Comparison of ENCODE assay signal across 7 cellular contexts in genomic region chr12:49662998-49663843, GRCh38. TPM values are rescaled to one million over a fixed set of nuclear protein-coding genes. Genes with fewer than 3 reads are reported as not detected.
DNase-seq lines count a peak whose midpoint lies in the region; ATAC-seq lines count a peak whose summit lies in the region.

No MANE protein-coding gene starts in this region.

- peak; percentile 89 for DNase-seq in RPMI7951 (ENCODE audit: low read depth)
- peak; percentile 47 for DNase-seq in activated T-helper 9 cell treated with anti-CD3 and anti-CD28 coated beads, Interleukin-2, amount 50 U/mL, for 16 hours (ENCODE audit: low read depth)
- DNase-seq in head of caudate nucleus, result peak in 27 of 42 donors; percentile 21 to 64 (median 41)
- peak; percentile 79 for DNase-seq in sciatic nerve (ENCODE audit: low spot score)
- peak; percentile 81 to 89 for DNase-seq in aorta

- intact Hi-C loops in head of caudate nucleus (cut with DNase I) (no loop called here), sciatic nerve (cut with DNase I) (no loop called here), aorta (cut with DNase I) (no loop called here)

- no peaks in the 10 kb centered on the region for H3K9me3 ChIP-seq in aorta (ENCODE audit: control insufficient read depth, low read length)

- H3K4me1 ChIP-seq in aorta (ENCODE audit: control insufficient read depth in 1 of 2, insufficient read depth in 2 of 2, low read length in 2 of 2), result no peaks in the 10 kb centered on the region

- no peaks in the 10 kb centered on the region for H3K36me3 ChIP-seq in aorta (ENCODE audit: control insufficient read depth in 1 of 2, insufficient read depth in 2 of 2, low read length in 1 of 2)

- peak overlapping the region in 1 of 2 donors; percentile 54 for H3K27ac ChIP-seq in aorta (ENCODE audit: low read depth in 1 of 2, low read length in 2 of 2)

- no peak overlapping the region for H3K4me3 ChIP-seq in aorta (ENCODE audit: low read length in 2 of 2)

- ATAC-seq in GM18873 (IDR thresholded peaks at IDR 0.05; ENCODE audit: low FRiP score, unreplicated experiment) (peak; percentile 49), HG03064 (IDR thresholded peaks at IDR 0.05; ENCODE audit: low read depth, unreplicated experiment) (peak; percentile 46), sciatic nerve (peak; percentile 94), aorta (ENCODE audit: low FRiP score) (peak; percentile 78)

- 11 to 14% methylated on average over 5 of the region's 5 CpGs for WGBS in aorta, 2 donors

- H3K27me3 ChIP-seq in aorta (ENCODE audit: control insufficient read depth in 1 of 2, insufficient read depth in 2 of 2, low read length in 1 of 2), result no peaks in the 10 kb centered on the region

RNA-seq across cellular contexts. Expression of gene PRPF40B, which starts 39.9 kb away (rescaled TPM):
- total RNA-seq in RPMI7951 (2014; rRNA removed; shearing (Covaris generic)), result 4.0 and 6.6 TPM in 2 replicates
- 37.9 TPM for total RNA-seq in sciatic nerve
- 10 to 100 TPM; 28.2 to 41.0 TPM for total RNA-seq in aorta
- 10 to 100 TPM; 11.3 to 69.0 TPM for polyA plus RNA-seq in aorta

RNA-seq across cellular contexts. Expression of gene FMNL3, which starts 44.0 kb away (rescaled TPM):
- total RNA-seq in RPMI7951 (2014; rRNA removed; shearing (Covaris generic)), result 24.4 and 28.0 TPM in 2 replicates
- total RNA-seq in sciatic nerve (64.8 TPM), aorta (10 to 100 TPM; 31.4 to 53.9 TPM)
- polyA plus RNA-seq in aorta, result 10 to 100 TPM in 1 of 2 donors, 1 to 10 TPM in 1; 6.5 to 10.4 TPM

RNA-seq across cellular contexts. Expression of gene FAM186B, which starts 57.8 kb away (rescaled TPM):
- total RNA-seq in RPMI7951 (2014; rRNA removed; shearing (Covaris generic)), result 0.29 TPM in 1 of 2 replicates, not detected in the other
- total RNA-seq in sciatic nerve, result 0.36 TPM
- under 1 TPM; 0.23 to 0.30 TPM for total RNA-seq in aorta
- under 1 TPM in 1 of 2 donors, not detected in 1; 0.26 TPM for polyA plus RNA-seq in aorta
